Comparison of ENCODE assay signal across 9 cellular contexts in genomic region chr9:20604561-20604960, GRCh38. TPM values are rescaled to one million over a fixed set of nuclear protein-coding genes. Genes with fewer than 3 reads are reported as not detected.
A peak's percentile ranks its signal among the peaks of the same experiment; 100 is the strongest.
DNase-seq lines count a peak whose midpoint lies in the region; ATAC-seq and TF ChIP-seq lines count a peak whose summit lies in the region.
"Had no signal": no experiment of that assay in that cellular context is flagged by ENCODE, and none has a peak within 500 bp of the region (broad histone marks: within the 10 kb centered on the region; RNA-seq: fewer than 3 reads in every experiment).

No MANE protein-coding gene starts in this region.

- peaks cover 60% of the 10 kb centered on the region for H3K4me1 ChIP-seq in CD4-positive, alpha-beta memory T cell (ENCODE audit: insufficient read depth, low read length)
- H3K4me1 ChIP-seq in transverse colon: peaks cover 22 to 67% (median 50%) of the 10 kb centered on the region in 4 donors

- no peak for TF ChIP-seq EP300 in transverse colon (IDR thresholded peaks at IDR 0.05; ENCODE audit: low read depth)

- peak in 2 of 5 donors; percentile 10 to 14 for DNase-seq in CD4-positive, alpha-beta memory T cell
- DNase-seq in fibroblast of gingiva (ENCODE audit: low read depth) (peak; percentile 49), transverse colon (no peak), posterior vena cava (ENCODE audit: low spot score) (no peak), HEK293T (ENCODE audit: extremely low spot score) (no peak)
- no peak for DNase-seq in stimulated activated CD4-positive, alpha-beta T cell treated with anti-CD3 and anti-CD28 coated beads, Interleukin-12 subunit alpha, Interleukin-12 subunit beta, amount 100 ng/mL, for 4 hours

- intact Hi-C loops in CD4-positive, alpha-beta memory T cell (cut with micrococcal nuclease): loop anchor here (2.0 kb wide), 1 partner anchor 18 kb away; the partner anchor contains the start of gene MLLT3
- intact Hi-C loops in transverse colon (cut with DNase I; ENCODE audit: low total_unique reads) (no loop called here), posterior vena cava (cut with DNase I) (no loop called here)

- H3K4me3 ChIP-seq in CD4-positive, alpha-beta memory T cell (ENCODE audit: low read length in 2 of 2): no peak overlapping the region
- H3K4me3 ChIP-seq in transverse colon: peak overlapping the region in 1 of 4 donors; percentile 32

- no peak for TF ChIP-seq POLR2A in transverse colon (IDR thresholded peaks at IDR 0.05)

- peaks cover 44 to 78% (median 60%) of the 10 kb centered on the region in 4 donors for H3K4me1 Mint-ChIP-seq in CD4-positive, alpha-beta memory T cell

- peaks cover 3 to 14% of the 10 kb centered on the region in 2 donors for H3K36me3 Mint-ChIP-seq in CD4-positive, alpha-beta memory T cell

- H3K4me3 Mint-ChIP-seq in CD4-positive, alpha-beta memory T cell: peak overlapping the region in 6 of 8 donors; percentile 48 to 75 (median 54)

- H3K9me3 ChIP-seq in CD4-positive, alpha-beta memory T cell (ENCODE audit: control insufficient read depth in 1 of 2, low read length in 2 of 2): no peaks in the 10 kb centered on the region
- H3K9me3 ChIP-seq in transverse colon: no peaks in the 10 kb centered on the region

- ATAC-seq in GM19463 (IDR thresholded peaks at IDR 0.05; ENCODE audit: unreplicated experiment) (peak; percentile 86), HG03565 (IDR thresholded peaks at IDR 0.05; ENCODE audit: unreplicated experiment) (peak; percentile 54)
- ATAC-seq: HCT116 had no signal

- 3 to 4% methylated on average over 5 of the region's 5 CpGs for WGBS in transverse colon (ENCODE audit: low coverage in 1 of 2), 2 donors

- POLR2A ChIA-PET in CD4-positive, alpha-beta memory T cell (lab: Charles Lee; ENCODE audit: partially characterized antibody): interaction anchor here (1.4 to 2.8 kb wide), 4 partner anchors 13 to 18 kb away, joined by 4 to 20 read pairs (median 4); partner anchors contain the start of gene MLLT3
- POLR2A ChIA-PET in HEK293T (lab: Yijun Ruan, JAX): interaction anchor here (0.6 kb wide), 1 partner anchor 710 kb away, joined by 3 read pairs; no protein-coding TSS in a partner anchor

- in situ Hi-C loops in transverse colon (cut with MboI; ENCODE audit: low pct_ligation_motif_present in 1 of 4, low pct_unique_long_range_greater_than_20kb in 1 of 4, low sequenced_read_pairs in 3 of 4): no loop called here

- H3K27ac Mint-ChIP-seq in CD4-positive, alpha-beta memory T cell: peak overlapping the region in 3 of 7 donors; percentile 34 to 80 (median 65)

- H3K9me3 Mint-ChIP-seq in CD4-positive, alpha-beta memory T cell: no peaks in the 10 kb centered on the region

- H3K27me3 Mint-ChIP-seq in CD4-positive, alpha-beta memory T cell: no peaks in the 10 kb centered on the region

- H3K36me3 ChIP-seq in CD4-positive, alpha-beta memory T cell (ENCODE audit: insufficient read depth, low read length): no peaks in the 10 kb centered on the region
- H3K36me3 ChIP-seq in transverse colon: no peaks in the 10 kb centered on the region

- H3K27me3 ChIP-seq in CD4-positive, alpha-beta memory T cell (ENCODE audit: insufficient read depth, low read length): no peaks in the 10 kb centered on the region
- H3K27me3 ChIP-seq in transverse colon: no peaks in the 10 kb centered on the region

- TF ChIP-seq CTCF in transverse colon (IDR thresholded peaks at IDR 0.05): no peak

- no peak overlapping the region for H3K27ac ChIP-seq in CD4-positive, alpha-beta memory T cell (ENCODE audit: low read depth, low read length)
- peak overlapping the region; percentile 37 to 67 (median 53) for H3K27ac ChIP-seq in transverse colon

- CTCF ChIA-PET in CD4-positive, alpha-beta memory T cell (lab: Charles Lee; ENCODE audit: partially characterized antibody): interaction anchor here (0.9 to 1.8 kb wide), 5 partner anchors 14 to 337 kb away, joined by 3 to 7 read pairs (median 3); partner anchors contain the start of gene MLLT3
- CTCF ChIA-PET in HEK293T (lab: Yijun Ruan, JAX): no interaction called here

TF ChIP-seq in HEK293T, 16 proteins besides CTCF, POLR2A, EP300 and RAD21:
- TF ChIP-seq HDGF (IDR thresholded peaks at IDR 0.05; ENCODE audit: borderline replicate concordance) (no peak), CTBP1 (IDR thresholded peaks at IDR 0.05; ENCODE audit: borderline replicate concordance) (no peak), SP1 (IDR thresholded peaks at IDR 0.05) (no peak), PKNOX1 (IDR thresholded peaks at IDR 0.05) (no peak), ZNF384 (IDR thresholded peaks at IDR 0.05) (no peak), ARNT (IDR thresholded peaks at IDR 0.05) (no peak), TARDBP (IDR thresholded peaks at IDR 0.05) (no peak)

RNA-seq across cellular contexts. Expression of gene MLLT3, which starts 17.7 kb away (rescaled TPM):
- 10 to 100 TPM; 52.5 to 54.4 TPM for total RNA-seq in CD4-positive, alpha-beta memory T cell
- polyA plus RNA-seq in CD4-positive, alpha-beta memory T cell: 10 to 100 TPM; 20.7 to 32.5 TPM
- total RNA-seq in transverse colon: 10 to 100 TPM in 3 of 4 donors, 1 to 10 TPM in 1; 9.4 to 38.2 (median 30.2) TPM
- total RNA-seq in posterior vena cava: 1 to 10 TPM; 6.5 to 7.6 TPM
